Comparison of ENCODE assay signal across 20 cellular contexts in genomic region chr10:99766282-99766681, GRCh38. TPM values are rescaled to one million over a fixed set of nuclear protein-coding genes. Genes with fewer than 3 reads are reported as not detected.
A peak's percentile ranks its signal among the peaks of the same experiment; 100 is the strongest.
DNase-seq lines count a peak whose midpoint lies in the region; ATAC-seq, FAIRE-seq and TF ChIP-seq lines count a peak whose summit lies in the region.
"Had no signal": no experiment of that assay in that cellular context is flagged by ENCODE, and none has a peak within 500 bp of the region (broad histone marks: within the 10 kb centered on the region; RNA-seq: fewer than 3 reads in every experiment).

No MANE protein-coding gene starts in this region.

- TF ChIP-seq POLR2A in HepG2 (IDR thresholded peaks at IDR 0.05; ENCODE audit: insufficient read depth in 1 of 2, low read depth in 2 of 2, low read length in 2 of 2) (no peak), right lobe of liver (IDR thresholded peaks at IDR 0.05) (no peak), erythroblast (IDR thresholded peaks at IDR 0.05; ENCODE audit: low read length) (no peak)

- TF ChIP-seq RAD21 in HepG2 (CRISPR knock-in tag; IDR thresholded peaks at IDR 0.05) = no peak

- H3K36me3 ChIP-seq in HepG2 (replicated peaks in 1 of 2; ENCODE audit: control insufficient read depth in 1 of 2, insufficient read depth in 2 of 2, low read length in 2 of 2) = no peaks in the 10 kb centered on the region
- H3K36me3 ChIP-seq in right lobe of liver = no peaks in the 10 kb centered on the region

- in situ Hi-C loops in HepG2 (cut with HindIII; ENCODE audit: extremely low pct_ligation_motif_present, low pct_unique_long_range_greater_than_20kb) = no loop called here

- TF ChIP-seq EP300 in HepG2 (IDR thresholded peaks at IDR 0.05; ENCODE audit: low read depth in 2 of 2, low read length in 2 of 2) = no peak
- no peak for TF ChIP-seq EP300 in HepG2 (CRISPR knock-in tag; IDR thresholded peaks at IDR 0.05; ENCODE audit: borderline replicate concordance)

- H3K4me3 Mint-ChIP-seq in T-helper 17 cell = no peak overlapping the region
- H3K4me3 Mint-ChIP-seq: neural crest cell had no signal

- H3K9me3 ChIP-seq in HepG2 (ENCODE audit: low read length) (no peaks in the 10 kb centered on the region), right lobe of liver (no peaks in the 10 kb centered on the region), T-helper 17 cell (ENCODE audit: control insufficient read depth, low read length, poor library complexity, severe bottlenecking) (no peaks in the 10 kb centered on the region)

- H3K4me3 ChIP-seq in HepG2 (replicated peaks in 1 of 3; ENCODE audit: insufficient read depth in 1 of 3, low read depth in 2 of 3, low read length in 3 of 3) = no peak overlapping the region
- no peak overlapping the region for H3K4me3 ChIP-seq in right lobe of liver
- H3K4me3 ChIP-seq: skin epidermis, tibial nerve had no signal

- POLR2A ChIA-PET in HepG2 (lab: Yijun Ruan, JAX) = interaction anchor here (1.0 kb wide), 1 partner anchor 11 kb away, joined by 6 read pairs; no protein-coding TSS in a partner anchor

- H3K9ac ChIP-seq in HepG2 (ENCODE audit: insufficient read depth, low read depth, low read length) = no peak overlapping the region

- CTCF ChIA-PET in HepG2 (lab: Yijun Ruan, JAX; ENCODE audit: low intra/inter-chr PET ratio, low total read pairs) = no interaction called here

- DNase-seq in HepG2 (ENCODE audit: low spot score) (no peak), right lobe of liver (no peak), NOMO-1 (lab: John Stamatoyannopoulos, UW; ENCODE audit: unreplicated experiment in 2 of 2) (no peak), erythroblast (lab: John Stamatoyannopoulos, UW) (no peak), T-helper 17 cell (no peak)
- DNase-seq in activated CD4-positive, alpha-beta T cell treated with anti-CD3 and anti-CD28 coated beads for 4 hours = no peak
- DNase-seq: activated gamma-delta T cell, head of caudate nucleus, IMR-90, NCI-H1930 had no signal

- intact Hi-C loops in HepG2 (cut with micrococcal nuclease; ENCODE audit: unreplicated experiment) = no loop called here
- intact Hi-C loops in right lobe of liver (cut with DNase I) = no loop called here

- no TSS peak for BruUV-seq in HepG2 (replicated peaks; lab: Mats Ljungman, UMichigan)

- TF ChIP-seq CTCF in HepG2 (CRISPR knock-in tag; IDR thresholded peaks at IDR 0.05) = no peak
- TF ChIP-seq CTCF in right lobe of liver (IDR thresholded peaks at IDR 0.05) = no peak

- H3K27me3 Mint-ChIP-seq in T-helper 17 cell = no peaks in the 10 kb centered on the region

- no peak overlapping the region for H3K4me2 ChIP-seq in HepG2 (ENCODE audit: low read depth, low read length)

- no peak for FAIRE-seq in HepG2 (lab: Jason Lieb, UNC)
- FAIRE-seq: D721Med, endometrium, GM12891 had no signal

- H3K27ac ChIP-seq in HepG2 (ENCODE audit: extremely low read length, insufficient read depth, low read length) = no peak overlapping the region
- no peak overlapping the region for H3K27ac ChIP-seq in right lobe of liver
- H3K27ac ChIP-seq: skin epidermis, tibial nerve had no signal

- peaks cover 34% of the 10 kb centered on the region for H3K4me1 ChIP-seq in HepG2 (ENCODE audit: insufficient read depth, low read length)
- H3K4me1 ChIP-seq in right lobe of liver = peaks cover 0 to 16% (median 7%) of the 10 kb centered on the region in 4 donors
- H3K4me1 ChIP-seq: tibial nerve had no signal

- H4K20me1 ChIP-seq in HepG2 (ENCODE audit: insufficient read depth, low read length) = no peaks in the 10 kb centered on the region

- no peak overlapping the region for H3K27ac Mint-ChIP-seq in T-helper 17 cell

- 85% methylated on average over 9 of the region's 9 CpGs for WGBS in HepG2 (ENCODE audit: low lambda C conversion rate)
- 60% methylated on average over 8 of the region's 9 CpGs for WGBS in right lobe of liver (ENCODE audit: insufficient coverage, low coverage, low lambda C conversion rate, missing lambda C conversion rate)

- no peak overlapping the region for H2AFZ ChIP-seq in HepG2 (ENCODE audit: low read length)

- H3K79me2 ChIP-seq in HepG2 (ENCODE audit: insufficient read depth, low read length) = no peaks in the 10 kb centered on the region

- H3K4me1 Mint-ChIP-seq in T-helper 17 cell = no peaks in the 10 kb centered on the region

- no peak for ATAC-seq in HepG2
- no peak for ATAC-seq in right lobe of liver
- peak; percentile 75 for ATAC-seq in GM21737 (IDR thresholded peaks at IDR 0.05; ENCODE audit: unreplicated experiment)
- peak; percentile 66 for ATAC-seq in HG03460 (IDR thresholded peaks at IDR 0.05; ENCODE audit: unreplicated experiment)
- ATAC-seq in T-helper 17 cell = no peak
- ATAC-seq: left lobe of liver, SK-N-SH treated with all-trans-retinoic acid at 6 μM for 48 hours had no signal

- H3K27me3 ChIP-seq in HepG2 (ENCODE audit: control insufficient read depth in 1 of 2, insufficient read depth in 2 of 2, low read length in 2 of 2) (no peaks in the 10 kb centered on the region), right lobe of liver (no peaks in the 10 kb centered on the region)
- H3K27me3 ChIP-seq: tibial nerve had no signal

- peaks cover 3% of the 10 kb centered on the region for H3K36me3 Mint-ChIP-seq in T-helper 17 cell (ENCODE audit: low read depth)

RNA-seq across cellular contexts. Expression of gene ABCC2, which starts 16.2 kb away (rescaled TPM):
- total RNA-seq in HepG2 (2016; rRNA removed; fragmentation: Illumina TruSeq; extraction: Trizol) (69.6 and 181 TPM in 2 replicates), right lobe of liver (100 to 1,000 TPM; 136 to 372 (median 156) TPM), T-helper 17 cell (1 to 10 TPM; 3.0 to 3.2 TPM)
- 31.3 and 40.8 TPM in 2 replicates for total RNA-seq in HepG2 (2016; cell fraction: cytosol; rRNA removed; fragmentation: Illumina TruSeq; extraction: Trizol; ENCODE audit: low read depth)
- total RNA-seq in HepG2 (2016; cell fraction: insoluble cytoplasmic fraction; rRNA removed; fragmentation: Illumina TruSeq; extraction: Trizol) = 67.7 and 182 TPM in 2 replicates
- total RNA-seq in HepG2 (2016; cell fraction: membrane; rRNA removed; fragmentation: Illumina TruSeq; extraction: Trizol) = 50.0 and 56.1 TPM in 2 replicates
- 355 and 375 TPM in 2 replicates for total RNA-seq in HepG2 (2016; cell fraction: nucleus; rRNA removed; fragmentation: Illumina TruSeq; extraction: Trizol)
- 494 and 497 TPM in 2 replicates for polyA plus RNA-seq in HepG2 (2011; rRNA removed)
- 143 and 146 TPM in 2 replicates for polyA plus RNA-seq in HepG2 (2011; cell fraction: cytosol; rRNA removed)
- polyA plus RNA-seq in HepG2 (2011; cell fraction: nucleus; rRNA removed) = 1,936 and 2,090 TPM in 2 replicates
- 190 and 211 TPM in 2 replicates for polyA plus RNA-seq in HepG2 (2012)
- 15.4 and 16.6 TPM in 2 replicates for polyA plus RNA-seq in HepG2 (2016; cell fraction: cytosol; fragmentation: Illumina TruSeq; extraction: Trizol; ENCODE audit: low read depth)
- polyA plus RNA-seq in HepG2 (2016; cell fraction: insoluble cytoplasmic fraction; fragmentation: Illumina TruSeq; extraction: Trizol; ENCODE audit: low read depth) = 60.6 and 62.7 TPM in 2 replicates
- polyA plus RNA-seq in HepG2 (2016; cell fraction: membrane; fragmentation: Illumina TruSeq; extraction: Trizol; ENCODE audit: low read depth) = 30.7 and 37.6 TPM in 2 replicates
- polyA plus RNA-seq in HepG2 (2016; cell fraction: nucleus; fragmentation: Illumina TruSeq; extraction: Trizol; ENCODE audit: insufficient read depth, low read depth) = 729 and 777 TPM in 2 replicates
- 436 and 561 TPM in 2 replicates for polyA minus RNA-seq in HepG2 (2011; rRNA and poly(A)+ RNA removed; ENCODE audit: low replicate concordance)
- polyA minus RNA-seq in HepG2 (2011; cell fraction: cytosol; rRNA and poly(A)+ RNA removed) = 86.9 and 93.4 TPM in 2 replicates
- polyA minus RNA-seq in HepG2 (2011; cell fraction: nucleus; rRNA and poly(A)+ RNA removed) = 718 and 929 TPM in 2 replicates

RNA-seq across cellular contexts. Expression of gene CUTC, which starts 34.2 kb away (rescaled TPM):
- 25.8 and 36.5 TPM in 2 replicates for total RNA-seq in HepG2 (2016; rRNA removed; fragmentation: Illumina TruSeq; extraction: Trizol)
- 6.6 and 6.8 TPM in 2 replicates for total RNA-seq in HepG2 (2016; cell fraction: cytosol; rRNA removed; fragmentation: Illumina TruSeq; extraction: Trizol; ENCODE audit: low read depth)
- 28.5 and 37.2 TPM in 2 replicates for total RNA-seq in HepG2 (2016; cell fraction: insoluble cytoplasmic fraction; rRNA removed; fragmentation: Illumina TruSeq; extraction: Trizol)
- total RNA-seq in HepG2 (2016; cell fraction: membrane; rRNA removed; fragmentation: Illumina TruSeq; extraction: Trizol) = 10.7 and 13.4 TPM in 2 replicates
- 17.5 and 20.5 TPM in 2 replicates for total RNA-seq in HepG2 (2016; cell fraction: nucleus; rRNA removed; fragmentation: Illumina TruSeq; extraction: Trizol)
- 17.7 and 22.3 TPM in 2 replicates for polyA plus RNA-seq in HepG2 (2011; rRNA removed)
- 11.7 and 17.5 TPM in 2 replicates for polyA plus RNA-seq in HepG2 (2011; cell fraction: cytosol; rRNA removed)
- polyA plus RNA-seq in HepG2 (2011; cell fraction: nucleus; rRNA removed) = 13.6 and 18.8 TPM in 2 replicates
- polyA plus RNA-seq in HepG2 (2012) = 24.1 and 29.0 TPM in 2 replicates
- polyA plus RNA-seq in HepG2 (2016; cell fraction: cytosol; fragmentation: Illumina TruSeq; extraction: Trizol; ENCODE audit: low read depth) = 4.9 and 6.1 TPM in 2 replicates
- 34.4 and 40.4 TPM in 2 replicates for polyA plus RNA-seq in HepG2 (2016; cell fraction: insoluble cytoplasmic fraction; fragmentation: Illumina TruSeq; extraction: Trizol; ENCODE audit: low read depth)
- polyA plus RNA-seq in HepG2 (2016; cell fraction: membrane; fragmentation: Illumina TruSeq; extraction: Trizol; ENCODE audit: low read depth) = 9.0 and 10.3 TPM in 2 replicates
- 23.9 and 24.5 TPM in 2 replicates for polyA plus RNA-seq in HepG2 (2016; cell fraction: nucleus; fragmentation: Illumina TruSeq; extraction: Trizol; ENCODE audit: insufficient read depth, low read depth)
- polyA minus RNA-seq in HepG2 (2011; rRNA and poly(A)+ RNA removed; ENCODE audit: low replicate concordance) = 22.2 and 41.0 TPM in 2 replicates
- polyA minus RNA-seq in HepG2 (2011; cell fraction: cytosol; rRNA and poly(A)+ RNA removed) = 6.5 and 6.7 TPM in 2 replicates
- polyA minus RNA-seq in HepG2 (2011; cell fraction: nucleus; rRNA and poly(A)+ RNA removed) = 30.2 and 32.3 TPM in 2 replicates
- 10 to 100 TPM; 10.2 to 22.8 (median 15.8) TPM for total RNA-seq in right lobe of liver
- total RNA-seq in T-helper 17 cell = 10 to 100 TPM; 17.1 to 17.6 TPM

RNA-seq across cellular contexts. Expression of gene COX15, which starts 34.4 kb away (rescaled TPM):
- total RNA-seq in HepG2 (2016; rRNA removed; fragmentation: Illumina TruSeq; extraction: Trizol) = 44.7 and 59.4 TPM in 2 replicates
- 4.9 and 5.6 TPM in 2 replicates for total RNA-seq in HepG2 (2016; cell fraction: cytosol; rRNA removed; fragmentation: Illumina TruSeq; extraction: Trizol; ENCODE audit: low read depth)
- total RNA-seq in HepG2 (2016; cell fraction: insoluble cytoplasmic fraction; rRNA removed; fragmentation: Illumina TruSeq; extraction: Trizol) = 44.5 and 56.7 TPM in 2 replicates
- total RNA-seq in HepG2 (2016; cell fraction: membrane; rRNA removed; fragmentation: Illumina TruSeq; extraction: Trizol) = 15.8 and 19.5 TPM in 2 replicates
- 22.2 and 24.1 TPM in 2 replicates for total RNA-seq in HepG2 (2016; cell fraction: nucleus; rRNA removed; fragmentation: Illumina TruSeq; extraction: Trizol)
- polyA plus RNA-seq in HepG2 (2011; rRNA removed) = 17.4 and 19.2 TPM in 2 replicates
- polyA plus RNA-seq in HepG2 (2011; cell fraction: cytosol; rRNA removed) = 8.0 and 11.2 TPM in 2 replicates
- polyA plus RNA-seq in HepG2 (2011; cell fraction: nucleus; rRNA removed) = 10.1 and 13.7 TPM in 2 replicates
- polyA plus RNA-seq in HepG2 (2012) = 16.0 and 25.6 TPM in 2 replicates
- 3.4 and 4.0 TPM in 2 replicates for polyA plus RNA-seq in HepG2 (2016; cell fraction: cytosol; fragmentation: Illumina TruSeq; extraction: Trizol; ENCODE audit: low read depth)
- 40.4 and 40.7 TPM in 2 replicates for polyA plus RNA-seq in HepG2 (2016; cell fraction: insoluble cytoplasmic fraction; fragmentation: Illumina TruSeq; extraction: Trizol; ENCODE audit: low read depth)
- polyA plus RNA-seq in HepG2 (2016; cell fraction: membrane; fragmentation: Illumina TruSeq; extraction: Trizol; ENCODE audit: low read depth) = 9.5 and 10.0 TPM in 2 replicates
- 25.7 and 26.1 TPM in 2 replicates for polyA plus RNA-seq in HepG2 (2016; cell fraction: nucleus; fragmentation: Illumina TruSeq; extraction: Trizol; ENCODE audit: insufficient read depth, low read depth)
- 18.4 and 29.2 TPM in 2 replicates for polyA minus RNA-seq in HepG2 (2011; rRNA and poly(A)+ RNA removed; ENCODE audit: low replicate concordance)
- 12.0 and 14.7 TPM in 2 replicates for polyA minus RNA-seq in HepG2 (2011; cell fraction: cytosol; rRNA and poly(A)+ RNA removed)
- polyA minus RNA-seq in HepG2 (2011; cell fraction: nucleus; rRNA and poly(A)+ RNA removed) = 13.5 and 15.9 TPM in 2 replicates
- 10 to 100 TPM; 22.4 to 29.0 (median 23.4) TPM for total RNA-seq in right lobe of liver
- 10 to 100 TPM; 16.3 to 16.6 TPM for total RNA-seq in T-helper 17 cell

Comparison
In these comparisons a context has a peak if more than half of its experiments do, and no peak if none do; other contexts are left out.
1. ATAC-seq: peak in GM21737 (single experiment) and HG03460 (single experiment); none in HepG2 (single experiment), right lobe of liver (0 of 4) and T-helper 17 cell (single experiment).
2. RNA of gene ABCC2, which starts 16.2 kb away (total RNA-seq): 31.3 to 375 TPM in HepG2 and 136 to 372 TPM in right lobe of liver; 3.0 to 3.2 TPM in T-helper 17 cell; every median in the first group is over 4 times any median in the second.